Comparison of ENCODE assay signal across 8 cellular contexts in the genomic region with DNA sequence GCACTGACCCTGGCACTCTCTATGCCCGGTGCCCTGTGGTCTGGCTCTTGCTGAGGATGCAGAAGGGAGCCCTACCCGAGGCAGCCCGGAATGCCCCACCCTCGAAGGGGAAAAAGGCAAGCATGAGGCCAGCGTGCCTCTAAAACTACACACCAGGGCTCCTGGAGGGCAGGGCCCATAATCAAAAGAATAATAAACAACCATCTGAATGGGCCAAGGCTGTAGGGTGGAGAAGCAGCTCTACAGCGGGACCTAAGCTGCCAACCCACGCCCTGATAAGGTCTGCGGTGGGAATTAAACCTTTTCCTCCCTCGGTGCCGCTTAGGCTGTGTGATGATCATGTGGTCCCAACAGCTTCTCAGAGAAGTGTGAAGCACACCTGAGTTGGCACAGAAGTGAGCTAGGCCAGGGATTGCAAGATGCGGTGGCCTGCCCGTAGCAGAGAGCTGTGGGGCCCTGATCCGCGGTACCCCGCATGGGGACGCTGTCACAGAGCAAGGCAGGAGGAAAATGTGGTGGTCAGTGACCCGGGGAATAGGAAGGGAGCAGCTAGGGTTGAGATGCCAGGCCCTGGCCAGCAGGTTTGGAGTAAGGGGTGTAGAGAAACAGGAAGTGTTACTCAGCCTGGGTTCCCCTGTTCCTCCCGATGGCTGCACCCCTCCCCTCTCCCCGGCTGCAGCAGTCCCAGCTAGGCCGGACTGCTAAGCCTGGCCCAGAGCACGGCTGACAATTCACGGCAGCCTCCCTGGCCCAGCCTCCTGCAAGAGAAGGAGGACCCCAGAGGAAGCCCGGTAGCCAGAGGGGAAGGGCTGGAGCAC. TPM values are rescaled to one million over a fixed set of nuclear protein-coding genes. Genes with fewer than 3 reads are reported as not detected.
DNase-seq lines count a peak whose midpoint lies in the region; ATAC-seq, FAIRE-seq and TF ChIP-seq lines count a peak whose summit lies in the region.

No MANE protein-coding gene starts in this region.

- ATAC-seq in GM19397 (IDR thresholded peaks at IDR 0.05; ENCODE audit: unreplicated experiment) (peak; percentile 8), activated B cell treated with CpG ODN at 0.5 μM for 24 hours (ENCODE audit: low read depth) (peak; percentile 6)

- peaks cover 12% of the 10 kb centered on the region for H3K36me3 Mint-ChIP-seq in activated B cell treated with CpG ODN at 0.5 μM for 24 hours (ENCODE audit: low read depth)

- TF ChIP-seq CTCF in activated B cell treated with CpG ODN at 0.5 μM for 24 hours (IDR thresholded peaks at IDR 0.05) (no peak), kidney (IDR thresholded peaks at IDR 0.05; ENCODE audit: borderline replicate concordance, extremely low read depth, insufficient read depth) (no peak), foreskin fibroblast (IDR thresholded peaks at IDR 0.05; ENCODE audit: low read depth, low read length) (no peak)

- peaks cover 63% of the 10 kb centered on the region for H3K4me1 Mint-ChIP-seq in activated B cell treated with CpG ODN at 0.5 μM for 24 hours

- H3K27me3 ChIP-seq in BLaER1: peaks cover 7% of the 10 kb centered on the region; the same call in 1 of the 2 replicates

- peak overlapping the region; percentile 93 for H3K27ac Mint-ChIP-seq in activated B cell treated with CpG ODN at 0.5 μM for 24 hours

- H3K9me3 Mint-ChIP-seq in activated B cell treated with CpG ODN at 0.5 μM for 24 hours: no peaks in the 10 kb centered on the region

- peak overlapping the region; percentile 59 for H3K4me3 ChIP-seq in BLaER1
- no peak overlapping the region for H3K4me3 ChIP-seq in kidney (ENCODE audit: low read length in 2 of 2)
- H3K4me3 ChIP-seq in foreskin fibroblast (ENCODE audit: low read depth in 1 of 2, low read length in 2 of 2): no peak overlapping the region

- peak overlapping the region; percentile 99 for H3K4me2 ChIP-seq in BLaER1

- POLR2A ChIA-PET in activated B cell treated with CpG ODN at 0.5 μM for 24 hours (lab: Charles Lee): interaction anchor here (1.0 to 3.3 kb wide), 8 partner anchors 9 to 204 kb away, joined by 4 to 49 read pairs (median 14); a partner anchor contains a TSS

- H3K27ac ChIP-seq in BLaER1: peak overlapping the region; percentile 95
- peak overlapping the region in 1 of 2 donors; percentile 32 for H3K27ac ChIP-seq in kidney (ENCODE audit: low read depth in 2 of 2, low read length in 2 of 2)

- DNase-seq in activated B cell treated with CpG ODN at 0.5 μM for 24 hours (no peak), kidney (peak; percentile 68), OCI-M1 (lab: John Stamatoyannopoulos, UW) (no peak), DMS153 treated with DMSO at 0.1 percent for 48 hours (lab: John Stamatoyannopoulos, UW; ENCODE audit: unreplicated experiment) (no peak), foreskin fibroblast (no peak)
- DNase-seq in activated CD8-positive, alpha-beta memory T cell treated with anti-CD3 and anti-CD28 coated beads for 24 hours: no peak

- peak overlapping the region; percentile 82 for H3K4me3 Mint-ChIP-seq in activated B cell treated with CpG ODN at 0.5 μM for 24 hours

- no peak for FAIRE-seq in kidney (lab: Jason Lieb, UNC)

- CTCF ChIA-PET in activated B cell treated with CpG ODN at 0.5 μM for 24 hours (lab: Charles Lee): interaction anchor here (1.2 to 6.6 kb wide), 4 partner anchors 10 to 22 kb away, joined by 3 to 45 read pairs (median 8); no protein-coding TSS in a partner anchor

- H3K9ac ChIP-seq in BLaER1 (peak overlapping the region; percentile 80), kidney (ENCODE audit: low read length in 2 of 2) (no peak overlapping the region)

- H3K4me1 ChIP-seq in BLaER1 (peaks cover 97% of the 10 kb centered on the region), kidney (ENCODE audit: control insufficient read depth in 1 of 2, insufficient read depth in 1 of 2, low read depth in 1 of 2, low read length in 2 of 2) (peaks cover 4 to 12% of the 10 kb centered on the region in 2 donors)

- H3K36me3 ChIP-seq in BLaER1 (peaks cover 19% of the 10 kb centered on the region), kidney (ENCODE audit: control insufficient read depth in 1 of 2, insufficient read depth in 2 of 2, low read length in 2 of 2) (peaks cover 3 to 7% of the 10 kb centered on the region in 2 donors)

- peaks cover 67% of the 10 kb centered on the region; the same call in 1 of the 2 replicates for H4K20me1 ChIP-seq in BLaER1

- intact Hi-C loops in activated B cell treated with CpG ODN at 0.5 μM for 24 hours (cut with micrococcal nuclease): loop anchor here (1.0 to 5.0 kb wide), 8 partner anchors 13 to 349 kb away; a partner anchor contains a TSS
- intact Hi-C loops in kidney (cut with DNase I): no loop called here

- no peaks in the 10 kb centered on the region for H3K27me3 Mint-ChIP-seq in activated B cell treated with CpG ODN at 0.5 μM for 24 hours

- no peaks in the 10 kb centered on the region for H3K9me3 ChIP-seq in BLaER1
- no peaks in the 10 kb centered on the region for H3K9me3 ChIP-seq in kidney (ENCODE audit: control insufficient read depth in 1 of 2, low read length in 2 of 2)

RNA-seq across cellular contexts. Expression of a gene that starts 1.1 kb away (rescaled TPM):
- total RNA-seq in activated B cell treated with CpG ODN at 0.5 μM for 24 hours (5.7 and 6.5 TPM in 2 replicates), kidney (1.4 TPM)
- 0.47 TPM for polyA plus RNA-seq in kidney (ENCODE audit: insufficient read depth, low read depth, low replicate concordance)

RNA-seq across cellular contexts. Expression of a gene that starts 4.8 kb away (rescaled TPM):
- total RNA-seq in activated B cell treated with CpG ODN at 0.5 μM for 24 hours (19.5 and 21.1 TPM in 2 replicates), kidney (15.4 TPM)
- 145 TPM for polyA plus RNA-seq in kidney (ENCODE audit: insufficient read depth, low read depth, low replicate concordance)

RNA-seq across cellular contexts. Expression of a gene that starts 13.6 kb away (rescaled TPM):
- 25.5 and 25.6 TPM in 2 replicates for total RNA-seq in activated B cell treated with CpG ODN at 0.5 μM for 24 hours
- total RNA-seq in kidney: 38.2 TPM
- polyA plus RNA-seq in kidney (ENCODE audit: insufficient read depth, low read depth, low replicate concordance): 34.9 TPM

RNA-seq across cellular contexts. Expression of a gene that starts 38.2 kb away (rescaled TPM):
- total RNA-seq in activated B cell treated with CpG ODN at 0.5 μM for 24 hours (23.2 and 25.2 TPM in 2 replicates), kidney (18.7 TPM)
- 37.5 TPM for polyA plus RNA-seq in kidney (ENCODE audit: insufficient read depth, low read depth, low replicate concordance)

RNA-seq across cellular contexts. Expression of a gene that starts 38.6 kb away (rescaled TPM):
- total RNA-seq in activated B cell treated with CpG ODN at 0.5 μM for 24 hours: 43.1 and 51.0 TPM in 2 replicates
- total RNA-seq in kidney: 41.6 TPM
- polyA plus RNA-seq in kidney (ENCODE audit: insufficient read depth, low read depth, low replicate concordance): 56.7 TPM
